Comparison of ENCODE assay signal across 9 cellular contexts in genomic region chr2:156434461-156435291, GRCh38. TPM values are rescaled to one million over a fixed set of nuclear protein-coding genes. Genes with fewer than 3 reads are reported as not detected.
DNase-seq lines count a peak whose midpoint lies in the region; ATAC-seq and TF ChIP-seq lines count a peak whose summit lies in the region.
"Had no signal": no experiment of that assay in that cellular context is flagged by ENCODE, and none has a peak within 500 bp of the region (broad histone marks: within the 10 kb centered on the region; RNA-seq: fewer than 3 reads in every experiment).

No MANE protein-coding gene starts in this region.

- H4K20me1 ChIP-seq in OCI-LY7 (ENCODE audit: insufficient read depth, low read length): no peaks in the 10 kb centered on the region
- H4K20me1 ChIP-seq in neural cell (ENCODE audit: insufficient read depth): no peaks in the 10 kb centered on the region

- no peak for TF ChIP-seq RAD21 in neural cell (conservative IDR thresholded peaks at IDR 0.05)

- no peaks in the 10 kb centered on the region for H3K9me3 ChIP-seq in OCI-LY7 (ENCODE audit: low read length)
- no peaks in the 10 kb centered on the region for H3K9me3 ChIP-seq in duodenal mucosa (ENCODE audit: control insufficient read depth in 1 of 2, low read length in 2 of 2)
- no peaks in the 10 kb centered on the region for H3K9me3 ChIP-seq in neural cell (ENCODE audit: low read length)

- H3K4me1 ChIP-seq in OCI-LY7 (ENCODE audit: insufficient read depth, low read length, poor library complexity, severe bottlenecking) (peaks cover 14% of the 10 kb centered on the region), duodenal mucosa (ENCODE audit: control insufficient read depth in 1 of 2, insufficient read depth in 2 of 2, low read length in 2 of 2) (peaks cover 27 to 37% of the 10 kb centered on the region in 2 donors)

- POLR2A ChIA-PET in OCI-LY7 (lab: Charles Lee): no interaction called here

- BruUV-seq in OCI-LY7 (replicated peaks; lab: Mats Ljungman, UMichigan): no TSS peak

- ATAC-seq in HG03571 (IDR thresholded peaks at IDR 0.05; ENCODE audit: unreplicated experiment): no peak

- DNase-seq in OCI-LY7 (ENCODE audit: low spot score) (peak; percentile 4), RKO (ENCODE audit: low spot score) (no peak), COLO829 (ENCODE audit: low spot score) (no peak), NK-92 (lab: John Stamatoyannopoulos, UW; ENCODE audit: unreplicated experiment) (no peak)
- DNase-seq: stimulated activated CD4-positive, alpha-beta T cell treated with anti-CD3 and anti-CD28 coated beads, Interleukin-4, amount 100 ng/mL, for 4 hours had no signal

- no peaks in the 10 kb centered on the region for H3K9me2 ChIP-seq in OCI-LY7 (ENCODE audit: insufficient read depth, low read length)
- H3K9me2 ChIP-seq in neural cell (ENCODE audit: insufficient read depth, low read length): no peaks in the 10 kb centered on the region

- H3K27ac ChIP-seq in C4-2B (peak overlapping the region; percentile 98), OCI-LY7 (ENCODE audit: low read depth, low read length, poor library complexity, severe bottlenecking) (no peak overlapping the region), duodenal mucosa (ENCODE audit: low read depth, low read length) (no peak overlapping the region), neural cell (ENCODE audit: low read length) (no peak overlapping the region)

- no peak overlapping the region for H3K4me2 ChIP-seq in OCI-LY7 (ENCODE audit: low read length)
- H3K4me2 ChIP-seq in neural cell (ENCODE audit: low read length): no peak overlapping the region

- H3F3A ChIP-seq in neural cell (ENCODE audit: insufficient read depth, low read length, poor library complexity, severe bottlenecking): no peaks in the 10 kb centered on the region

- H3K27me3 ChIP-seq in duodenal mucosa (ENCODE audit: control insufficient read depth in 1 of 2, insufficient read depth in 2 of 2, low read length in 2 of 2) (no peaks in the 10 kb centered on the region), neural cell (ENCODE audit: insufficient read depth, low read depth, low read length) (peaks cover 18% of the 10 kb centered on the region)

- intact Hi-C loops in OCI-LY7 (cut with micrococcal nuclease; ENCODE audit: unreplicated experiment): no loop called here

- H2AFZ ChIP-seq in OCI-LY7 (ENCODE audit: low read length) (no peak overlapping the region), neural cell (ENCODE audit: low read depth, low read length) (no peak overlapping the region)

- H3K79me2 ChIP-seq in OCI-LY7 (ENCODE audit: insufficient read depth, low read depth, low read length) (no peaks in the 10 kb centered on the region; the same call in 1 of the 2 replicates), neural cell (replicated peaks; ENCODE audit: insufficient read depth, low read length) (no peaks in the 10 kb centered on the region)

- no peak for TF ChIP-seq CTCF in C4-2B (conservative IDR thresholded peaks at IDR 0.05)
- no peak for TF ChIP-seq CTCF in OCI-LY7 (conservative IDR thresholded peaks at IDR 0.05; ENCODE audit: low read length)
- no peak for TF ChIP-seq CTCF in neural cell (IDR thresholded peaks at IDR 0.05; ENCODE audit: poor library complexity, severe bottlenecking)

- TF ChIP-seq EP300 in neural cell (conservative IDR thresholded peaks at IDR 0.05; ENCODE audit: poor library complexity, severe bottlenecking): no peak

- H3K36me3 ChIP-seq in OCI-LY7 (ENCODE audit: insufficient read depth, low read length): no peaks in the 10 kb centered on the region
- H3K36me3 ChIP-seq in duodenal mucosa (ENCODE audit: control insufficient read depth in 1 of 2, insufficient read depth in 2 of 2, low read length in 2 of 2): no peaks in the 10 kb centered on the region
- H3K36me3 ChIP-seq in neural cell (ENCODE audit: insufficient read depth, low read length): no peaks in the 10 kb centered on the region

- H3K9ac ChIP-seq in duodenal mucosa (ENCODE audit: low read depth in 1 of 2, low read length in 2 of 2) (peak overlapping the region; percentile 87 to 97), neural cell (ENCODE audit: low read length) (no peak overlapping the region)

- CTCF ChIA-PET in OCI-LY7 (lab: Charles Lee; ENCODE audit: unreplicated experiment): no interaction called here

- H3K4me3 ChIP-seq in OCI-LY7 (ENCODE audit: low read depth, low read length, poor library complexity, severe bottlenecking) (no peak overlapping the region), duodenal mucosa (ENCODE audit: low read depth in 1 of 2, low read length in 2 of 2) (peak overlapping the region; percentile 86 to 92), neural cell (ENCODE audit: low read length) (peak overlapping the region; percentile 75)

TF ChIP-seq in neural cell, 6 proteins besides CTCF, POLR2A, EP300 and RAD21:
- no peak for TF ChIP-seq SMC3 (conservative IDR thresholded peaks at IDR 0.05; ENCODE audit: poor library complexity)
- TF ChIP-seq POLR2AphosphoS5 (IDR thresholded peaks at IDR 0.05): no peak
- TF ChIP-seq MXI1 (conservative IDR thresholded peaks at IDR 0.05; ENCODE audit: poor library complexity, severe bottlenecking): no peak
- no peak for TF ChIP-seq TAF1 (IDR thresholded peaks at IDR 0.05; ENCODE audit: low read depth)

RNA-seq across cellular contexts. Expression of gene GPD2, which starts 1.5 kb away (rescaled TPM):
- 6.6 and 6.9 TPM in 2 replicates for total RNA-seq in OCI-LY7 (2014; rRNA removed; shearing (Covaris generic))
- 20.2 and 22.9 TPM in 2 replicates for total RNA-seq in OCI-LY7 (2022)
- polyA plus RNA-seq in neural cell: 1.9 and 3.5 TPM in 2 replicates
- polyA minus RNA-seq in neural cell: 7.9 and 11.2 TPM in 2 replicates
